ENCODE assay signal across 8 cellular contexts in genomic region chr22:42930810-42931420, GRCh38.
A peak's percentile ranks its signal among the peaks of the same experiment; 100 is the strongest.
DNase-seq lines count a peak whose midpoint lies in the region; ATAC-seq, FAIRE-seq and TF ChIP-seq lines count a peak whose summit lies in the region.

No MANE protein-coding gene starts in this region.

- peaks cover 77% of the 10 kb centered on the region for H3K79me2 ChIP-seq in ACC112 (ENCODE audit: control insufficient read depth, insufficient read depth, low read length, unreplicated experiment)

- H3K36me3 ChIP-seq in ACC112 (ENCODE audit: insufficient read depth, low read length) = no peaks in the 10 kb centered on the region

- intact Hi-C loops in left colon (cut with DNase I, micrococcal nuclease) = no loop called here

- ATAC-seq in GM21529 (IDR thresholded peaks at IDR 0.05; ENCODE audit: unreplicated experiment) = peak; percentile 8
- peak; percentile 58 for ATAC-seq in activated naive CD8-positive, alpha-beta T cell treated with anti-CD3 and anti-CD28 coated beads, Interleukin-2, amount 50 U/mL, for 24 hours
- peak; percentile 45 for ATAC-seq in left colon
- ATAC-seq in HG03565 (IDR thresholded peaks at IDR 0.05; ENCODE audit: unreplicated experiment) = no peak

- H2AFZ ChIP-seq in ACC112 (ENCODE audit: low read length, unreplicated experiment) = no peak overlapping the region

- H3K4me1 ChIP-seq in ACC112 (ENCODE audit: control insufficient read depth, insufficient read depth, low read length, unreplicated experiment) = peaks cover 56% of the 10 kb centered on the region

- H3K4me3 Mint-ChIP-seq in activated naive CD8-positive, alpha-beta T cell treated with anti-CD3 and anti-CD28 coated beads, Interleukin-2, amount 50 U/mL, for 24 hours = no peak overlapping the region

- no peak for FAIRE-seq in H54 (lab: Jason Lieb, UNC)

- peaks cover 74% of the 10 kb centered on the region for H3K4me1 Mint-ChIP-seq in activated naive CD8-positive, alpha-beta T cell treated with anti-CD3 and anti-CD28 coated beads, Interleukin-2, amount 50 U/mL, for 24 hours

- peak overlapping the region; percentile 37; the same call in 1 of the 2 replicates for H3K4me3 ChIP-seq in ACC112 (ENCODE audit: low read depth, low read length)

- no peak for TF ChIP-seq POLR2A in H54 (IDR thresholded peaks at IDR 0.05; ENCODE audit: low read depth, low read length)

- no peaks in the 10 kb centered on the region for H3K9me3 Mint-ChIP-seq in activated naive CD8-positive, alpha-beta T cell treated with anti-CD3 and anti-CD28 coated beads, Interleukin-2, amount 50 U/mL, for 24 hours

- peak overlapping the region; percentile 99 for H3K27ac ChIP-seq in ACC112 (ENCODE audit: low read depth, low read length)

- no peaks in the 10 kb centered on the region for H3K27me3 ChIP-seq in ACC112 (ENCODE audit: insufficient read depth, low read length)

- H3K36me3 Mint-ChIP-seq in activated naive CD8-positive, alpha-beta T cell treated with anti-CD3 and anti-CD28 coated beads, Interleukin-2, amount 50 U/mL, for 24 hours (ENCODE audit: low read depth) = peaks cover 4% of the 10 kb centered on the region

- no peak for DNase-seq in activated naive CD8-positive, alpha-beta T cell treated with anti-CD3 and anti-CD28 coated beads, Interleukin-2, amount 50 U/mL, for 24 hours
- DNase-seq in left colon (no peak), H54 (ENCODE audit: insufficient read length, low spot score) (no peak), GM19240 (ENCODE audit: insufficient read length, low spot score) (no peak), activated gamma-delta T cell (lab: John Stamatoyannopoulos, UW) (no peak)

- H3K27me3 Mint-ChIP-seq in activated naive CD8-positive, alpha-beta T cell treated with anti-CD3 and anti-CD28 coated beads, Interleukin-2, amount 50 U/mL, for 24 hours = no peaks in the 10 kb centered on the region

- H3K27ac Mint-ChIP-seq in activated naive CD8-positive, alpha-beta T cell treated with anti-CD3 and anti-CD28 coated beads, Interleukin-2, amount 50 U/mL, for 24 hours = peak overlapping the region; percentile 90
